In genomic region chr2:32423536-32423935, GRCh38 we compare ENCODE assay signal across 20 cellular contexts.
"Had no signal": no experiment of that assay in that cellular context is flagged by ENCODE, and none has a peak within 500 bp of the region (broad histone marks: within the 10 kb centered on the region; RNA-seq: fewer than 3 reads in every experiment).

No MANE protein-coding gene starts in this region.

- H3K27ac Mint-ChIP-seq: activated CD4-positive, alpha-beta memory T cell treated with anti-CD3 and anti-CD28 coated beads for 36 hours; activated CD4-positive, alpha-beta T cell treated with anti-CD3 and anti-CD28 coated beads for 36 hours; activated CD8-positive, alpha-beta memory T cell treated with anti-CD3 and anti-CD28 coated beads, Interleukin-2, amount 10 ng/mL, durations not matched to agents 7 days and 5 days; stimulated activated memory B cell treated with anti-CD40 and anti-IgM and Interleukin-4, amounts not matched to agents 10 μg/mL and 1 μg/mL and 100 μg/mL, for 72 hours had no signal

- DNase-seq: activated CD4-positive, alpha-beta memory T cell treated with anti-CD3 and anti-CD28 coated beads for 36 hours; activated CD4-positive, alpha-beta T cell treated with anti-CD3 and anti-CD28 coated beads for 36 hours; activated CD8-positive, alpha-beta memory T cell treated with anti-CD3 and anti-CD28 coated beads, Interleukin-2, amount 10 ng/mL, durations not matched to agents 7 days and 5 days; activated effector memory CD4-positive, alpha-beta T cell treated with Interleukin-2 at 50 U/mL for 16 hours; activated naive CD4-positive, alpha-beta T cell treated with anti-CD3 and anti-CD28 coated beads, Interleukin-2, amount 50 U/mL, for 16 hours; activated T-cell treated with anti-CD3 and anti-CD28 coated beads, Interleukin-2, amount 50 U/mL, for 1 hour; amygdala; gastrocnemius medialis; heart right ventricle; islet precursor cell; naive B cell; stimulated activated CD4-positive, alpha-beta T cell treated with anti-CD3 and anti-CD28 coated beads, Interleukin-2, amount 100 ng/mL, for 48 hours; thyroid gland had no signal

- H3K4me3 ChIP-seq: coronary artery, esophagus muscularis mucosa, gastrocnemius medialis, heart right ventricle, lung, right atrium auricular region, thyroid gland had no signal

- ATAC-seq: activated CD4-positive, alpha-beta T cell treated with anti-CD3 and anti-CD28 coated beads for 36 hours; activated CD8-positive, alpha-beta memory T cell treated with anti-CD3 and anti-CD28 coated beads, Interleukin-2, amount 10 ng/mL, durations not matched to agents 7 days and 5 days; gastrocnemius medialis; heart right ventricle; stimulated activated memory B cell treated with anti-CD40 and anti-IgM and Interleukin-4, amounts not matched to agents 10 μg/mL and 1 μg/mL and 100 μg/mL, for 72 hours had no signal

- H3K4me3 Mint-ChIP-seq: activated CD4-positive, alpha-beta memory T cell treated with anti-CD3 and anti-CD28 coated beads for 36 hours; activated CD4-positive, alpha-beta T cell treated with anti-CD3 and anti-CD28 coated beads for 36 hours; activated CD8-positive, alpha-beta memory T cell treated with anti-CD3 and anti-CD28 coated beads, Interleukin-2, amount 10 ng/mL, durations not matched to agents 7 days and 5 days; brain; central memory CD8-positive, alpha-beta T cell; naive B cell; stimulated activated memory B cell treated with anti-CD40 and anti-IgM and Interleukin-4, amounts not matched to agents 10 μg/mL and 1 μg/mL and 100 μg/mL, for 72 hours had no signal

- H3K9me3 Mint-ChIP-seq: activated CD4-positive, alpha-beta memory T cell treated with anti-CD3 and anti-CD28 coated beads for 36 hours; brain; central memory CD8-positive, alpha-beta T cell; naive B cell; stimulated activated memory B cell treated with anti-CD40 and anti-IgM and Interleukin-4, amounts not matched to agents 10 μg/mL and 1 μg/mL and 100 μg/mL, for 72 hours had no signal

- H3K27me3 Mint-ChIP-seq: activated CD4-positive, alpha-beta memory T cell treated with anti-CD3 and anti-CD28 coated beads for 36 hours; activated CD4-positive, alpha-beta T cell treated with anti-CD3 and anti-CD28 coated beads for 36 hours; activated CD8-positive, alpha-beta memory T cell treated with anti-CD3 and anti-CD28 coated beads, Interleukin-2, amount 10 ng/mL, durations not matched to agents 7 days and 5 days; brain; central memory CD8-positive, alpha-beta T cell; naive B cell; stimulated activated memory B cell treated with anti-CD40 and anti-IgM and Interleukin-4, amounts not matched to agents 10 μg/mL and 1 μg/mL and 100 μg/mL, for 72 hours had no signal
